ENCODE assay signal across 1 cellular context in the genomic region with DNA sequence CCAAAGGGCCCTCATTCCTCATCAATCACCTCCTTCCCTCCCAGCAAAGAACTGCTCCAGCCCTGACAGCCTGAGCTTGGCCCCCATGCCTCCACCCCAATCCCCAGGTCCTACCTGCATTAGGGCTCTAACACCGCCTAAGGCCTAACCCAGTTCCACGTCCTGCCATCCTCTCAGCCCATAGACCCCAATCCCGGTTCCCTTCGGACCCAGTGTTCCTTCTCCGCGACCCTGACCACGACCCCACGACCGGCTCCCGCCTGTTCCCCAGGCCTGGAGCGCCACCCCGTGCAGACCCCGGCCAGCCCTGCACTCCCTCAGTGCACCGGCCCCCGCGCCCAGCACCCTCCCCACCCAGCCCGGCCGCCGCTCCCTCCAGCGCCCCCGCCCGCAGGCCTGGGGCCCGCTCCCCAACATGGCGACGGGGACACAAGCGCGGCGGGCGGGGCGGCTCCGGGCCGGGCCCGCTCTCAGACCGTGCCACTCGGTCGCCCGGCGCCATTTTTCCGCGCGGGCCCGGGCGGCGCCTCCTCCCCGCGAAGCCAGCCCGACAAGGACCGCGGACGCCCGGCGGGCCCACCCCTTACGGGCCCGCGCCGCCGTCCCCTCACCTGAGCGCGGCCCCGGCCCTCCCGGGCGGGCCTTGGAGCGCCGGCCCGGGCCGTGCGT.
TF ChIP-seq lines count a peak whose summit lies in the region.

No MANE protein-coding gene starts in this region.

TF ChIP-seq in GM12878, 131 proteins besides CTCF, POLR2A, EP300 and RAD21 (continues in another document):
- TF ChIP-seq ZNF217 (IDR thresholded peaks at IDR 0.05) = peak; percentile 28; the same call in 1 of the 2 replicates
- TF ChIP-seq ESRRA (IDR thresholded peaks at IDR 0.05; ENCODE audit: low read length) = no peak
- no peak for TF ChIP-seq PBX3 (IDR thresholded peaks at IDR 0.05; ENCODE audit: insufficient replicate concordance, low read depth, low read length)
- no peak for TF ChIP-seq BCLAF1 (IDR thresholded peaks at IDR 0.05)
- no peak for TF ChIP-seq POLR2AphosphoS5 (IDR thresholded peaks at IDR 0.05; ENCODE audit: low read length)
- TF ChIP-seq, protein P1, sequence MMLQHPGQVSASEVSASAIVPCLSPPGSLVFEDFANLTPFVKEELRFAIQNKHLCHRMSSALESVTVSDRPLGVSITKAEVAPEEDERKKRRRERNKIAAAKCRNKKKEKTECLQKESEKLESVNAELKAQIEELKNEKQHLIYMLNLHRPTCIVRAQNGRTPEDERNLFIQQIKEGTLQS (IDR thresholded peaks at IDR 0.05; ENCODE audit: borderline replicate concordance, extremely low read depth, low read depth, low read length) = no peak
- TF ChIP-seq NR2C1 (IDR thresholded peaks at IDR 0.05) = no peak
- no peak for TF ChIP-seq FOS (IDR thresholded peaks at IDR 0.05; ENCODE audit: borderline replicate concordance, extremely low read depth, insufficient read length)
- 0 out of 2 replicates have a peak, but pooled peaks have one; percentile 19 for TF ChIP-seq TCF3 (IDR thresholded peaks at IDR 0.05; ENCODE audit: borderline replicate concordance, insufficient read depth, low read depth, low read length)
- no peak for TF ChIP-seq MYB (IDR thresholded peaks at IDR 0.05; ENCODE audit: borderline replicate concordance, low read depth, low read length)
- no peak for TF ChIP-seq RUNX3 (IDR thresholded peaks at IDR 0.05; ENCODE audit: low read length)
- no peak for TF ChIP-seq ELK1 (IDR thresholded peaks at IDR 0.05; ENCODE audit: low read depth, low read length)
- TF ChIP-seq MTA2 (IDR thresholded peaks at IDR 0.05; ENCODE audit: low read depth) = no peak
- TF ChIP-seq GATAD2B (conservative IDR thresholded peaks at IDR 0.05; ENCODE audit: low read depth) = peak; percentile 91
- no peak for TF ChIP-seq TCF7 (IDR thresholded peaks at IDR 0.05; ENCODE audit: borderline replicate concordance)
- 0 out of 2 replicates have a peak, but pooled peaks have one; percentile 54 for TF ChIP-seq ASH2L (IDR thresholded peaks at IDR 0.05; ENCODE audit: borderline replicate concordance, low read depth)
- no peak for TF ChIP-seq JUND (IDR thresholded peaks at IDR 0.05; ENCODE audit: low read depth, low read length)
- TF ChIP-seq NBN (IDR thresholded peaks at IDR 0.05) = peak; percentile 68
- peak; percentile 20; the same call in 1 of the 2 replicates for TF ChIP-seq FOXK2 (IDR thresholded peaks at IDR 0.05)
- no peak for TF ChIP-seq ZNF622 (IDR thresholded peaks at IDR 0.05)
- no peak for TF ChIP-seq PAX8 (IDR thresholded peaks at IDR 0.05)
- TF ChIP-seq, protein P2, sequence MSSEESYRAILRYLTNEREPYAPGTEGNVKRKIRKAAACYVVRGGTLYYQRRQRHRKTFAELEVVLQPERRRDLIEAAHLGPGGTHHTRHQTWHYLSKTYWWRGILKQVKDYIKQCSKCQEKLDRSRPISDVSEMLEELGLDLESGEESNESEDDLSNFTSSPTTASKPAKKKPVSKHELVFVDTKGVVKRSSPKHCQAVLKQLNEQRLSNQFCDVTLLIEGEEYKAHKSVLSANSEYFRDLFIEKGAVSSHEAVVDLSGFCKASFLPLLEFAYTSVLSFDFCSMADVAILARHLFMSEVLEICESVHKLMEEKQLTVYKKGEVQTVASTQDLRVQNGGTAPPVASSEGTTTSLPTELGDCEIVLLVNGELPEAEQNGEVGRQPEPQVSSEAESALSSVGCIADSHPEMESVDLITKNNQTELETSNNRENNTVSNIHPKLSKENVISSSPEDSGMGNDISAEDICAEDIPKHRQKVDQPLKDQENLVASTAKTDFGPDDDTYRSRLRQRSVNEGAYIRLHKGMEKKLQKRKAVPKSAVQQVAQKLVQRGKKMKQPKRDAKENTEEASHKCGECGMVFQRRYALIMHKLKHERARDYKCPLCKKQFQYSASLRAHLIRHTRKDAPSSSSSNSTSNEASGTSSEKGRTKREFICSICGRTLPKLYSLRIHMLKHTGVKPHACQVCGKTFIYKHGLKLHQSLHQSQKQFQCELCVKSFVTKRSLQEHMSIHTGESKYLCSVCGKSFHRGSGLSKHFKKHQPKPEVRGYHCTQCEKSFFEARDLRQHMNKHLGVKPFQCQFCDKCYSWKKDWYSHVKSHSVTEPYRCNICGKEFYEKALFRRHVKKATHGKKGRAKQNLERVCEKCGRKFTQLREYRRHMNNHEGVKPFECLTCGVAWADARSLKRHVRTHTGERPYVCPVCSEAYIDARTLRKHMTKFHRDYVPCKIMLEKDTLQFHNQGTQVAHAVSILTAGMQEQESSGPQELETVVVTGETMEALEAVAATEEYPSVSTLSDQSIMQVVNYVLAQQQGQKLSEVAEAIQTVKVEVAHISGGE (CRISPR knock-in tag; IDR thresholded peaks at IDR 0.05) = no peak
- TF ChIP-seq BMI1 (IDR thresholded peaks at IDR 0.05; ENCODE audit: borderline replicate concordance) = no peak
- no peak for TF ChIP-seq POLR2AphosphoS2 (IDR thresholded peaks at IDR 0.05; ENCODE audit: low read depth, low read length)
- TF ChIP-seq BHLHE40 (IDR thresholded peaks at IDR 0.05; ENCODE audit: borderline replicate concordance in 1 of 2, low read depth in 2 of 2, low read length in 1 of 2) = peak; percentile 15 to 79; a peak in 2 of 4 replicates
- TF ChIP-seq ZNF274 (IDR thresholded peaks at IDR 0.05; ENCODE audit: insufficient read depth, insufficient read length) = no peak
- TF ChIP-seq E2F8 (IDR thresholded peaks at IDR 0.05; ENCODE audit: low read depth, partially characterized antibody) = no peak
- TF ChIP-seq TARDBP (IDR thresholded peaks at IDR 0.05; ENCODE audit: borderline replicate concordance) = no peak
- TF ChIP-seq, protein P3, sequence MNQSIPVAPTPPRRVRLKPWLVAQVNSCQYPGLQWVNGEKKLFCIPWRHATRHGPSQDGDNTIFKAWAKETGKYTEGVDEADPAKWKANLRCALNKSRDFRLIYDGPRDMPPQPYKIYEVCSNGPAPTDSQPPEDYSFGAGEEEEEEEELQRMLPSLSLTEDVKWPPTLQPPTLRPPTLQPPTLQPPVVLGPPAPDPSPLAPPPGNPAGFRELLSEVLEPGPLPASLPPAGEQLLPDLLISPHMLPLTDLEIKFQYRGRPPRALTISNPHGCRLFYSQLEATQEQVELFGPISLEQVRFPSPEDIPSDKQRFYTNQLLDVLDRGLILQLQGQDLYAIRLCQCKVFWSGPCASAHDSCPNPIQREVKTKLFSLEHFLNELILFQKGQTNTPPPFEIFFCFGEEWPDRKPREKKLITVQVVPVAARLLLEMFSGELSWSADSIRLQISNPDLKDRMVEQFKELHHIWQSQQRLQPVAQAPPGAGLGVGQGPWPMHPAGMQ (IDR thresholded peaks at IDR 0.05; ENCODE audit: borderline replicate concordance) = no peak
- no peak for TF ChIP-seq RBBP5 (conservative IDR thresholded peaks at IDR 0.05)
- TF ChIP-seq TAF1 (IDR thresholded peaks at IDR 0.05; ENCODE audit: borderline replicate concordance, low read depth, low read length) = peak; percentile 79; the same call in 1 of the 2 replicates
- TF ChIP-seq, protein P4, sequence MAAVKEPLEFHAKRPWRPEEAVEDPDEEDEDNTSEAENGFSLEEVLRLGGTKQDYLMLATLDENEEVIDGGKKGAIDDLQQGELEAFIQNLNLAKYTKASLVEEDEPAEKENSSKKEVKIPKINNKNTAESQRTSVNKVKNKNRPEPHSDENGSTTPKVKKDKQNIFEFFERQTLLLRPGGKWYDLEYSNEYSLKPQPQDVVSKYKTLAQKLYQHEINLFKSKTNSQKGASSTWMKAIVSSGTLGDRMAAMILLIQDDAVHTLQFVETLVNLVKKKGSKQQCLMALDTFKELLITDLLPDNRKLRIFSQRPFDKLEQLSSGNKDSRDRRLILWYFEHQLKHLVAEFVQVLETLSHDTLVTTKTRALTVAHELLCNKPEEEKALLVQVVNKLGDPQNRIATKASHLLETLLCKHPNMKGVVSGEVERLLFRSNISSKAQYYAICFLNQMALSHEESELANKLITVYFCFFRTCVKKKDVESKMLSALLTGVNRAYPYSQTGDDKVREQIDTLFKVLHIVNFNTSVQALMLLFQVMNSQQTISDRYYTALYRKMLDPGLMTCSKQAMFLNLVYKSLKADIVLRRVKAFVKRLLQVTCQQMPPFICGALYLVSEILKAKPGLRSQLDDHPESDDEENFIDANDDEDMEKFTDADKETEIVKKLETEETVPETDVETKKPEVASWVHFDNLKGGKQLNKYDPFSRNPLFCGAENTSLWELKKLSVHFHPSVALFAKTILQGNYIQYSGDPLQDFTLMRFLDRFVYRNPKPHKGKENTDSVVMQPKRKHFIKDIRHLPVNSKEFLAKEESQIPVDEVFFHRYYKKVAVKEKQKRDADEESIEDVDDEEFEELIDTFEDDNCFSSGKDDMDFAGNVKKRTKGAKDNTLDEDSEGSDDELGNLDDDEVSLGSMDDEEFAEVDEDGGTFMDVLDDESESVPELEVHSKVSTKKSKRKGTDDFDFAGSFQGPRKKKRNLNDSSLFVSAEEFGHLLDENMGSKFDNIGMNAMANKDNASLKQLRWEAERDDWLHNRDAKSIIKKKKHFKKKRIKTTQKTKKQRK (IDR thresholded peaks at IDR 0.05; ENCODE audit: low read depth, low read length) = no peak
- 0 out of 2 replicates have a peak, but pooled peaks have one; percentile 12 for TF ChIP-seq BCL11A (IDR thresholded peaks at IDR 0.05; ENCODE audit: low read depth, low read length)
- no peak for TF ChIP-seq STAT3 (IDR thresholded peaks at IDR 0.05; ENCODE audit: low read depth, low read length)
- TF ChIP-seq, protein P5, sequence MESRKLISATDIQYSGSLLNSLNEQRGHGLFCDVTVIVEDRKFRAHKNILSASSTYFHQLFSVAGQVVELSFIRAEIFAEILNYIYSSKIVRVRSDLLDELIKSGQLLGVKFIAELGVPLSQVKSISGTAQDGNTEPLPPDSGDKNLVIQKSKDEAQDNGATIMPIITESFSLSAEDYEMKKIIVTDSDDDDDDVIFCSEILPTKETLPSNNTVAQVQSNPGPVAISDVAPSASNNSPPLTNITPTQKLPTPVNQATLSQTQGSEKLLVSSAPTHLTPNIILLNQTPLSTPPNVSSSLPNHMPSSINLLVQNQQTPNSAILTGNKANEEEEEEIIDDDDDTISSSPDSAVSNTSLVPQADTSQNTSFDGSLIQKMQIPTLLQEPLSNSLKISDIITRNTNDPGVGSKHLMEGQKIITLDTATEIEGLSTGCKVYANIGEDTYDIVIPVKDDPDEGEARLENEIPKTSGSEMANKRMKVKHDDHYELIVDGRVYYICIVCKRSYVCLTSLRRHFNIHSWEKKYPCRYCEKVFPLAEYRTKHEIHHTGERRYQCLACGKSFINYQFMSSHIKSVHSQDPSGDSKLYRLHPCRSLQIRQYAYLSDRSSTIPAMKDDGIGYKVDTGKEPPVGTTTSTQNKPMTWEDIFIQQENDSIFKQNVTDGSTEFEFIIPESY (IDR thresholded peaks at IDR 0.05) = no peak
- peak; percentile 72 for TF ChIP-seq IKZF1 (conservative IDR thresholded peaks at IDR 0.05)
- no peak for TF ChIP-seq CREB1 (IDR thresholded peaks at IDR 0.05; ENCODE audit: low read depth)
- TF ChIP-seq ZSCAN29 (IDR thresholded peaks at IDR 0.05) = peak; percentile 53; the same call in 1 of the 2 replicates
